Comparison of ENCODE assay signal across 16 cellular contexts in the genomic region with DNA sequence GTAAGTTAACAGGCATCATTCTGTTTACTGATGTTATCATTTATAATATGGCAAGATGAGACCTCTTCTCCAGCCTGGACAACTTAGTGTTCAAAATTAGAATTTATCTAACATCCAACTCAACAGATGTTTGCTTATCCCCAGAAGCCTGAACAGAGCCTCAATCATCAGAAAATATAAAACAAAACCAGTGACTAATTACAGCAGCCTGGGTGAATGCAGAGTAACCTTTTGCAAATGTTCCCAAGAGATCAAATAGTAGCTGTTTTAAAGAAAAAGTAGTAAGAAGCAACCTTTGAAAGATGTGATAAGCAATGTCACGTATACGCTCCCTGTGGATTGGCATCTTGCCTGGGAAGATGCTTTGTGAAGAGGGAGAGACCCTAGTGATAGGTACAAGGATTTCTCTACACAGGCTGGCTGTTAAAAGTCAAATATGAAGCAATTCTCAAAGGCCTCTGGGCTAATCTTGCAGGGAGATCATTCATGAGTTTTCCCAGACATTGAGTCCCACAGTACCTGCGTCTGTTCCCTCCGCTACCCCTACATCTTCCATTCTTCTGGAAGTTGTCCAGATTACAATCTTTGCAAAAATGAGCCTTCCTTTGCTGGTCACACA. TPM values are rescaled to one million over a fixed set of nuclear protein-coding genes. Genes with fewer than 3 reads are reported as not detected.
DNase-seq lines count a peak whose midpoint lies in the region; ATAC-seq and TF ChIP-seq lines count a peak whose summit lies in the region.
"Had no signal": no experiment of that assay in that cellular context is flagged by ENCODE, and none has a peak within 500 bp of the region (broad histone marks: within the 10 kb centered on the region; RNA-seq: fewer than 3 reads in every experiment).

No MANE protein-coding gene starts in this region.

- H3K36me3 Mint-ChIP-seq in nephron progenitor cell (ENCODE audit: low read depth), result peaks cover 12% of the 10 kb centered on the region
- no peaks in the 10 kb centered on the region for H3K36me3 Mint-ChIP-seq in activated T-helper 1 cell treated with anti-CD3 and anti-CD28 coated beads, Interleukin-12 subunit alpha, Interleukin-12 subunit beta, Interleukin-2, Interleukin-4 antibody, amounts not matched to agents 30 ng/mL and 10 ng/mL and 1 ng/mL, durations not matched to agents 14 hours and 24 hours and 36 hours (ENCODE audit: low read depth)

- no peaks in the 10 kb centered on the region for H3K36me3 ChIP-seq in psoas muscle (ENCODE audit: insufficient read depth in 1 of 2, low read depth in 1 of 2)
- H3K36me3 ChIP-seq: cardiac muscle cell, MG63, neutrophil, spleen had no signal

- peaks cover 5% of the 10 kb centered on the region for H3K27me3 Mint-ChIP-seq in nephron progenitor cell (ENCODE audit: low read depth, poor library complexity)
- peaks cover 19% of the 10 kb centered on the region for H3K27me3 Mint-ChIP-seq in activated T-helper 1 cell treated with anti-CD3 and anti-CD28 coated beads, Interleukin-12 subunit alpha, Interleukin-12 subunit beta, Interleukin-2, Interleukin-4 antibody, amounts not matched to agents 30 ng/mL and 10 ng/mL and 1 ng/mL, durations not matched to agents 14 hours and 24 hours and 36 hours (ENCODE audit: insufficient read depth)

- no peaks in the 10 kb centered on the region for H3K9me3 ChIP-seq in psoas muscle
- H3K9me3 ChIP-seq: MG63, neutrophil, spleen had no signal

- TF ChIP-seq CTCF in coronary artery (IDR thresholded peaks at IDR 0.05) (no peak), nephron progenitor cell (IDR thresholded peaks at IDR 0.05) (no peak), psoas muscle (IDR thresholded peaks at IDR 0.05) (no peak)

- CTCF ChIA-PET in HEK293T (lab: Yijun Ruan, JAX), result interaction anchor here (0.5 kb wide), 1 partner anchor 58 kb away, joined by 3 read pairs; no protein-coding TSS in a partner anchor

- WGBS in psoas muscle, 3 donors, result 60 to 73% (median 64%) methylated on average over 4 of the region's 4 CpGs

- H3K4me3 ChIP-seq in coronary artery (peak overlapping the region; percentile 87), psoas muscle (no peak overlapping the region)
- H3K4me3 ChIP-seq: cardiac muscle cell, lung, MG63, SK-N-MC had no signal

- peaks cover 78% of the 10 kb centered on the region for H3K4me1 Mint-ChIP-seq in nephron progenitor cell
- no peaks in the 10 kb centered on the region for H3K4me1 Mint-ChIP-seq in activated T-helper 1 cell treated with anti-CD3 and anti-CD28 coated beads, Interleukin-12 subunit alpha, Interleukin-12 subunit beta, Interleukin-2, Interleukin-4 antibody, amounts not matched to agents 30 ng/mL and 10 ng/mL and 1 ng/mL, durations not matched to agents 14 hours and 24 hours and 36 hours (ENCODE audit: low read depth)

- ATAC-seq in HG02973 (IDR thresholded peaks at IDR 0.05; ENCODE audit: unreplicated experiment), result no peak
- no peak for ATAC-seq in psoas muscle

- DNase-seq in A172 (ENCODE audit: low spot score), result peak; percentile 18
- peak; percentile 5 for DNase-seq in LoVo (ENCODE audit: low spot score)
- no peak for DNase-seq in coronary artery (ENCODE audit: low spot score)
- no peak for DNase-seq in nephron progenitor cell
- no peak for DNase-seq in psoas muscle
- DNase-seq in HEK293T (ENCODE audit: extremely low spot score), result no peak
- no peak for DNase-seq in activated T-helper 1 cell treated with anti-CD3 and anti-CD28 coated beads, Interleukin-12 subunit alpha, Interleukin-12 subunit beta, Interleukin-2, Interleukin-4 antibody, amounts not matched to agents 30 ng/mL and 10 ng/mL and 1 ng/mL, durations not matched to agents 14 hours and 24 hours and 36 hours (ENCODE audit: low spot score)
- DNase-seq: Calu3, MG63, spleen, substantia nigra had no signal

- intact Hi-C loops in psoas muscle (cut with DNase I), result no loop called here
- intact Hi-C loops in activated T-helper 1 cell treated with anti-CD3 and anti-CD28 coated beads, Interleukin-12 subunit alpha, Interleukin-12 subunit beta, Interleukin-2, Interleukin-4 antibody, amounts not matched to agents 30 ng/mL and 10 ng/mL and 1 ng/mL, durations not matched to agents 14 hours and 24 hours and 36 hours (cut with micrococcal nuclease), result no loop called here

- peaks cover 0 to 16% (median 2%) of the 10 kb centered on the region in 3 donors for H3K27me3 ChIP-seq in psoas muscle (ENCODE audit: insufficient read depth in 3 of 3, low read length in 2 of 3)
- H3K27me3 ChIP-seq: cardiac muscle cell, MG63 had no signal

- H3K27ac ChIP-seq in coronary artery, result peak overlapping the region in 1 of 2 donors; percentile 43
- no peak overlapping the region for H3K27ac ChIP-seq in psoas muscle
- H3K27ac ChIP-seq: cardiac muscle cell, neutrophil, SK-N-MC had no signal

- POLR2A ChIA-PET in HEK293T (lab: Yijun Ruan, JAX), result no interaction called here

- H3K27ac Mint-ChIP-seq in nephron progenitor cell, result peak overlapping the region; percentile 97
- H3K27ac Mint-ChIP-seq in activated T-helper 1 cell treated with anti-CD3 and anti-CD28 coated beads, Interleukin-12 subunit alpha, Interleukin-12 subunit beta, Interleukin-2, Interleukin-4 antibody, amounts not matched to agents 30 ng/mL and 10 ng/mL and 1 ng/mL, durations not matched to agents 14 hours and 24 hours and 36 hours, result no peak overlapping the region

- peak overlapping the region; percentile 86 for H3K4me3 Mint-ChIP-seq in nephron progenitor cell
- no peak overlapping the region for H3K4me3 Mint-ChIP-seq in activated T-helper 1 cell treated with anti-CD3 and anti-CD28 coated beads, Interleukin-12 subunit alpha, Interleukin-12 subunit beta, Interleukin-2, Interleukin-4 antibody, amounts not matched to agents 30 ng/mL and 10 ng/mL and 1 ng/mL, durations not matched to agents 14 hours and 24 hours and 36 hours

- H3K4me1 ChIP-seq in psoas muscle, result peaks cover 7% of the 10 kb centered on the region
- H3K4me1 ChIP-seq: spleen had no signal

- H3K9me3 Mint-ChIP-seq in nephron progenitor cell, result peaks cover 9% of the 10 kb centered on the region
- H3K9me3 Mint-ChIP-seq in activated T-helper 1 cell treated with anti-CD3 and anti-CD28 coated beads, Interleukin-12 subunit alpha, Interleukin-12 subunit beta, Interleukin-2, Interleukin-4 antibody, amounts not matched to agents 30 ng/mL and 10 ng/mL and 1 ng/mL, durations not matched to agents 14 hours and 24 hours and 36 hours, result no peaks in the 10 kb centered on the region

TF ChIP-seq in HEK293T, 16 proteins besides CTCF, POLR2A, EP300 and RAD21:
- no peak for TF ChIP-seq ZNF384 (IDR thresholded peaks at IDR 0.05)
- TF ChIP-seq SUZ12 (IDR thresholded peaks at IDR 0.05), result no peak
- TF ChIP-seq FOXA1 (IDR thresholded peaks at IDR 0.05), result no peak
TF ChIP-seq in HEK293T: peak in this region for 0.

RNA-seq across cellular contexts. Expression of a gene that starts 39.3 kb away (rescaled TPM):
- total RNA-seq in A172 (2014; rRNA removed; shearing (Covaris generic)), result 6.9 and 8.8 TPM in 2 replicates
- total RNA-seq in psoas muscle, result 1 to 10 TPM; 2.2 to 4.9 (median 3.1) TPM
- polyA plus RNA-seq in psoas muscle, result under 1 TPM; 0.34 to 0.95 (median 0.92) TPM
- not detected in 2 replicates for total RNA-seq in activated T-helper 1 cell treated with anti-CD3 and anti-CD28 coated beads, Interleukin-12 subunit alpha, Interleukin-12 subunit beta, Interleukin-2, Interleukin-4 antibody, amounts not matched to agents 30 ng/mL and 10 ng/mL and 1 ng/mL, durations not matched to agents 14 hours and 24 hours and 36 hours

Comparison
In these comparisons a context has a peak if more than half of its experiments do, and no peak if none do; other contexts are left out.
1. DNase-seq: peak in A172 (single experiment) and LoVo (single experiment); none in coronary artery (single experiment), nephron progenitor cell (single experiment), psoas muscle (0 of 2), HEK293T (single experiment) and activated T-helper 1 cell treated with anti-CD3 and anti-CD28 coated beads, Interleukin-12 subunit alpha, Interleukin-12 subunit beta, Interleukin-2, Interleukin-4 antibody, amounts not matched to agents 30 ng/mL and 10 ng/mL and 1 ng/mL, durations not matched to agents 14 hours and 24 hours and 36 hours (single experiment).